Comparison of ENCODE assay signal across 8 cellular contexts in genomic region chr6:129686941-129687627, GRCh38. TPM values are rescaled to one million over a fixed set of nuclear protein-coding genes. Genes with fewer than 3 reads are reported as not detected.
DNase-seq lines count a peak whose midpoint lies in the region; ATAC-seq and TF ChIP-seq lines count a peak whose summit lies in the region.

No MANE protein-coding gene starts in this region.

- H3K4me1 ChIP-seq in psoas muscle: peaks cover 64% of the 10 kb centered on the region

- H3K27me3 Mint-ChIP-seq in stimulated activated naive CD8-positive, alpha-beta T cell treated with anti-CD3 and anti-CD28 coated beads, Interleukin-15, amount 100 ng/mL, for 72 hours: no peaks in the 10 kb centered on the region

- H3K27ac Mint-ChIP-seq in stimulated activated naive CD8-positive, alpha-beta T cell treated with anti-CD3 and anti-CD28 coated beads, Interleukin-15, amount 100 ng/mL, for 72 hours: peak overlapping the region in 1 of 2 donors; percentile 88

- TF ChIP-seq CTCF in fibroblast of mammary gland (conservative IDR thresholded peaks at IDR 0.05; ENCODE audit: control insufficient read depth, insufficient read depth, low read depth, low read length) (no peak), psoas muscle (IDR thresholded peaks at IDR 0.05) (no peak)

- POLR2A ChIA-PET in HEK293T (lab: Yijun Ruan, JAX): interaction anchor here (0.7 kb wide), 1 partner anchor 23 kb away, joined by 3 read pairs; the partner anchor contains the start of gene ARHGAP18

- peak overlapping the region; percentile 65 to 72 for H3K4me3 Mint-ChIP-seq in stimulated activated naive CD8-positive, alpha-beta T cell treated with anti-CD3 and anti-CD28 coated beads, Interleukin-15, amount 100 ng/mL, for 72 hours

- intact Hi-C loops in psoas muscle (cut with DNase I): no loop called here

- no peaks in the 10 kb centered on the region for H3K27me3 ChIP-seq in psoas muscle (ENCODE audit: insufficient read depth in 3 of 3, low read length in 2 of 3)

- H3K9me3 ChIP-seq in psoas muscle: no peaks in the 10 kb centered on the region

- CTCF ChIA-PET in HEK293T (lab: Yijun Ruan, JAX): interaction anchor here (0.6 to 0.7 kb wide), 2 partner anchors 13 to 403 kb away, joined by 3 to 4 read pairs; no protein-coding TSS in a partner anchor

- H3K4me1 Mint-ChIP-seq in stimulated activated naive CD8-positive, alpha-beta T cell treated with anti-CD3 and anti-CD28 coated beads, Interleukin-15, amount 100 ng/mL, for 72 hours: peaks cover 72% of the 10 kb centered on the region

- H3K4me3 ChIP-seq in fibroblast of mammary gland (ENCODE audit: control insufficient read depth, low read depth, low read length) (no peak overlapping the region), psoas muscle (no peak overlapping the region)

- no peaks in the 10 kb centered on the region for H3K36me3 ChIP-seq in psoas muscle (ENCODE audit: insufficient read depth in 1 of 2, low read depth in 1 of 2)

- WGBS in psoas muscle, 3 donors: 87 to 93% (median 90%) methylated on average over 7 of the region's 7 CpGs

- DNase-seq in Ammon's horn (ENCODE audit: low spot score) (peak; percentile 59), fibroblast of mammary gland (ENCODE audit: low read depth) (peak; percentile 48), psoas muscle (no peak), HEK293T (ENCODE audit: extremely low spot score) (no peak)
- DNase-seq in activated CD4-positive, alpha-beta T cell treated with anti-CD3 and anti-CD28 coated beads for 48 hours: peak; percentile 65
- DNase-seq in stimulated activated naive CD8-positive, alpha-beta T cell treated with anti-CD3 and anti-CD28 coated beads, Interleukin-15, amount 100 ng/mL, for 72 hours: peak; percentile 38 to 58

- no peak overlapping the region for H3K27ac ChIP-seq in psoas muscle

- peak; percentile 75 for ATAC-seq in GM19455 (IDR thresholded peaks at IDR 0.05; ENCODE audit: unreplicated experiment)
- ATAC-seq in HG03457 (IDR thresholded peaks at IDR 0.05; ENCODE audit: unreplicated experiment): peak; percentile 70
- peak; percentile 88 for ATAC-seq in stimulated activated naive CD8-positive, alpha-beta T cell treated with anti-CD3 and anti-CD28 coated beads, Interleukin-15, amount 100 ng/mL, for 72 hours
- no peak for ATAC-seq in psoas muscle

- H3K9me3 Mint-ChIP-seq in stimulated activated naive CD8-positive, alpha-beta T cell treated with anti-CD3 and anti-CD28 coated beads, Interleukin-15, amount 100 ng/mL, for 72 hours: no peaks in the 10 kb centered on the region

TF ChIP-seq in HEK293T, 16 proteins besides CTCF, POLR2A, EP300 and RAD21:
- TF ChIP-seq, protein P1, sequence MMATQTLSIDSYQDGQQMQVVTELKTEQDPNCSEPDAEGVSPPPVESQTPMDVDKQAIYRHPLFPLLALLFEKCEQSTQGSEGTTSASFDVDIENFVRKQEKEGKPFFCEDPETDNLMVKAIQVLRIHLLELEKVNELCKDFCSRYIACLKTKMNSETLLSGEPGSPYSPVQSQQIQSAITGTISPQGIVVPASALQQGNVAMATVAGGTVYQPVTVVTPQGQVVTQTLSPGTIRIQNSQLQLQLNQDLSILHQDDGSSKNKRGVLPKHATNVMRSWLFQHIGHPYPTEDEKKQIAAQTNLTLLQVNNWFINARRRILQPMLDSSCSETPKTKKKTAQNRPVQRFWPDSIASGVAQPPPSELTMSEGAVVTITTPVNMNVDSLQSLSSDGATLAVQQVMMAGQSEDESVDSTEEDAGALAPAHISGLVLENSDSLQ (IDR thresholded peaks at IDR 0.05): no peak
- TF ChIP-seq SP1 (IDR thresholded peaks at IDR 0.05) (no peak), CTBP1 (IDR thresholded peaks at IDR 0.05; ENCODE audit: borderline replicate concordance) (no peak), LEF1 (IDR thresholded peaks at IDR 0.05; ENCODE audit: borderline replicate concordance) (no peak), FOXM1 (IDR thresholded peaks at IDR 0.05; ENCODE audit: borderline replicate concordance) (no peak), FOXK2 (IDR thresholded peaks at IDR 0.05) (no peak), HDGF (IDR thresholded peaks at IDR 0.05; ENCODE audit: borderline replicate concordance) (no peak), SUZ12 (IDR thresholded peaks at IDR 0.05) (no peak), ELF4 (IDR thresholded peaks at IDR 0.05) (no peak), ARNT (IDR thresholded peaks at IDR 0.05) (no peak), BHLHE40 (IDR thresholded peaks at IDR 0.05; ENCODE audit: borderline replicate concordance) (no peak), ZNF384 (IDR thresholded peaks at IDR 0.05) (no peak), FOXA1 (IDR thresholded peaks at IDR 0.05) (no peak), NFRKB (IDR thresholded peaks at IDR 0.05) (no peak), TARDBP (IDR thresholded peaks at IDR 0.05) (no peak), L3MBTL2 (conservative IDR thresholded peaks at IDR 0.05) (no peak)

RNA-seq across cellular contexts. Expression of gene ARHGAP18, which starts 22.9 kb away (rescaled TPM):
- total RNA-seq in psoas muscle: 1 to 10 TPM; 5.2 to 6.8 (median 5.5) TPM
- 1 to 10 TPM; 1.6 to 6.0 (median 4.3) TPM for polyA plus RNA-seq in psoas muscle

Comparison
In these comparisons a context has a peak if more than half of its experiments do, and no peak if none do; other contexts are left out.
1. DNase-seq: peak in Ammon's horn (single experiment), activated CD4-positive, alpha-beta T cell treated with anti-CD3 and anti-CD28 coated beads for 48 hours (single experiment), fibroblast of mammary gland (single experiment) and stimulated activated naive CD8-positive, alpha-beta T cell treated with anti-CD3 and anti-CD28 coated beads, Interleukin-15, amount 100 ng/mL, for 72 hours (2 of 2); none in psoas muscle (0 of 2) and HEK293T (single experiment).
2. ATAC-seq: peak in GM19455 (single experiment), HG03457 (single experiment) and stimulated activated naive CD8-positive, alpha-beta T cell treated with anti-CD3 and anti-CD28 coated beads, Interleukin-15, amount 100 ng/mL, for 72 hours (single experiment); none in psoas muscle (0 of 4).